In genomic region chrX:72306851-72307645, GRCh38 we compare ENCODE assay signal across 8 cellular contexts. TPM values are rescaled to one million over a fixed set of nuclear protein-coding genes. Genes with fewer than 3 reads are reported as not detected.
DNase-seq lines count a peak whose midpoint lies in the region; ATAC-seq, FAIRE-seq and TF ChIP-seq lines count a peak whose summit lies in the region.

No MANE protein-coding gene starts in this region.

- ATAC-seq in HG03066 (IDR thresholded peaks at IDR 0.05; ENCODE audit: low read depth, unreplicated experiment): peak; percentile 83

- FAIRE-seq in GM12891 (lab: Jason Lieb, UNC): peak; percentile 68

- DNase-seq in GM12891 (ENCODE audit: insufficient read length, low spot score) (no peak), NCI-H226 (peak; percentile 64), midbrain (lab: John Stamatoyannopoulos, UW) (peak; percentile 56), substantia nigra (lab: John Stamatoyannopoulos, UW) (peak in 41 of 49 donors; percentile 1 to 65 (median 23))
- DNase-seq in activated CD4-positive, alpha-beta T cell treated with anti-CD3 and anti-CD28 coated beads, Interleukin-2, amount 50 U/mL, for 48 hours: peak; percentile 11 to 19

- TF ChIP-seq POLR2A in GM12891 (IDR thresholded peaks at IDR 0.05; ENCODE audit: low read depth, low read length): no peak

- H3K27me3 ChIP-seq in ACC112 (ENCODE audit: insufficient read depth, low read length) (peaks cover 49% of the 10 kb centered on the region), esophagus (ENCODE audit: control insufficient read depth in 1 of 2, insufficient read depth in 2 of 2, low read length in 2 of 2) (peaks cover 0 to 4% of the 10 kb centered on the region in 2 donors)

- 1 to 15% methylated on average over 48 to 56 of the region's 56 CpGs for WGBS in esophagus, 2 donors

- H3K4me1 ChIP-seq in ACC112 (ENCODE audit: control insufficient read depth, insufficient read depth, low read length, unreplicated experiment) (peaks cover 14% of the 10 kb centered on the region), esophagus (ENCODE audit: control insufficient read depth in 2 of 2, insufficient read depth in 2 of 2, low read length in 1 of 2) (peaks cover 0 to 10% of the 10 kb centered on the region in 2 donors)

- no peak overlapping the region for H3K27ac ChIP-seq in ACC112 (ENCODE audit: low read depth, low read length)
- H3K27ac ChIP-seq in esophagus (ENCODE audit: low read depth in 2 of 2, low read length in 1 of 2): no peak overlapping the region
- H3K27ac ChIP-seq in substantia nigra (ENCODE audit: low read depth, low read length, poor library complexity, severe bottlenecking): no peak overlapping the region

- H3K36me3 ChIP-seq in ACC112 (ENCODE audit: insufficient read depth, low read length): no peaks in the 10 kb centered on the region
- no peaks in the 10 kb centered on the region for H3K36me3 ChIP-seq in esophagus (ENCODE audit: control insufficient read depth in 2 of 2, insufficient read depth in 2 of 2, low read length in 1 of 2)

- H2AFZ ChIP-seq in ACC112 (ENCODE audit: low read length, unreplicated experiment): no peak overlapping the region

- H3K4me3 ChIP-seq in ACC112 (ENCODE audit: low read depth, low read length) (peak overlapping the region; percentile 59), esophagus (ENCODE audit: low read depth in 1 of 2, low read length in 2 of 2) (peak overlapping the region; percentile 42 to 49)

- H3K9me3 ChIP-seq in esophagus (ENCODE audit: control insufficient read depth in 2 of 2, insufficient read depth in 1 of 2, low read depth in 1 of 2, low read length in 1 of 2): no peaks in the 10 kb centered on the region

- H3K79me2 ChIP-seq in ACC112 (ENCODE audit: control insufficient read depth, insufficient read depth, low read length, unreplicated experiment): no peaks in the 10 kb centered on the region

TF ChIP-seq in GM12891, 5 proteins besides CTCF, POLR2A, EP300 and RAD21:
- TF ChIP-seq POLR2AphosphoS5 (IDR thresholded peaks at IDR 0.05; ENCODE audit: low read depth, low read length): no peak
- no peak for TF ChIP-seq POU2F2 (IDR thresholded peaks at IDR 0.05; ENCODE audit: low read depth, low read length)
- no peak for TF ChIP-seq SPI1 (IDR thresholded peaks at IDR 0.05; ENCODE audit: low read depth, low read length)
- no peak for TF ChIP-seq TAF1 (IDR thresholded peaks at IDR 0.05; ENCODE audit: low read depth, low read length)
- TF ChIP-seq PAX5 (IDR thresholded peaks at IDR 0.05; ENCODE audit: insufficient read depth, low read length, severe bottlenecking): no peak

RNA-seq across cellular contexts. Expression of gene CITED1, which starts 1.3 kb away (rescaled TPM):
- not detected for polyA plus RNA-seq in GM12891 (2012; ENCODE audit: low read depth, missing spikeins)
- under 1 TPM; 0.12 to 0.18 TPM for polyA plus RNA-seq in esophagus

RNA-seq across cellular contexts. Expression of gene RPS4X, which starts 30.0 kb away (rescaled TPM):
- 1,973 TPM for polyA plus RNA-seq in GM12891 (2012; ENCODE audit: low read depth, missing spikeins)
- 1,000 to 10,000 TPM in 1 of 2 donors, 100 to 1,000 TPM in 1; 743 to 1,473 TPM for polyA plus RNA-seq in esophagus
